In genomic region chr18:59823611-59824195, GRCh38 we compare ENCODE assay signal across 8 cellular contexts.
A peak's percentile ranks its signal among the peaks of the same experiment; 100 is the strongest.
DNase-seq lines count a peak whose midpoint lies in the region; ATAC-seq, FAIRE-seq and TF ChIP-seq lines count a peak whose summit lies in the region.

No MANE protein-coding gene starts in this region.

- H3K4me1 Mint-ChIP-seq in MCF 10A (ENCODE audit: insufficient read depth, unreplicated experiment): peaks cover 4% of the 10 kb centered on the region

- H3K9ac ChIP-seq in PC-3 (ENCODE audit: low read length): no peak overlapping the region

- peak; percentile 71 for ATAC-seq in GM21526 (IDR thresholded peaks at IDR 0.05; ENCODE audit: low FRiP score, unreplicated experiment)
- ATAC-seq in PC-3: peak; percentile 92
- no peak for ATAC-seq in HG02763 (IDR thresholded peaks at IDR 0.05; ENCODE audit: unreplicated experiment)

- H3K9me3 ChIP-seq in DOHH2 (ENCODE audit: control insufficient read depth, insufficient read depth, low read length) (no peaks in the 10 kb centered on the region), PC-3 (ENCODE audit: low read length) (no peaks in the 10 kb centered on the region)

- H4K20me1 ChIP-seq in DOHH2 (ENCODE audit: control insufficient read depth, insufficient read depth, low read depth, low read length): no peaks in the 10 kb centered on the region
- no peaks in the 10 kb centered on the region for H4K20me1 ChIP-seq in PC-3 (ENCODE audit: low read length)

- no peak overlapping the region for H3K27ac Mint-ChIP-seq in MCF 10A (ENCODE audit: low read depth, unreplicated experiment)

- BruUV-seq in PC-3 (replicated peaks; lab: Mats Ljungman, UMichigan) (no TSS peak), MCF 10A (replicated peaks; lab: Mats Ljungman, UMichigan) (no TSS peak)

- intact Hi-C loops in PC-3 (cut with micrococcal nuclease) (loop anchor here (1.0 to 2.0 kb wide), 4 partner anchors 40 to 364 kb away; partner anchors contain the start of gene CCBE1), MCF 10A (cut with micrococcal nuclease) (loop anchor here (1.0 to 10.0 kb wide), 7 partner anchors 40 to 575 kb away; partner anchors contain the start of gene CCBE1)

- peak overlapping the region; percentile 54 for H2AFZ ChIP-seq in PC-3 (ENCODE audit: low read length)

- no peak overlapping the region for H3K27ac ChIP-seq in DOHH2 (ENCODE audit: low read depth, low read length)
- H3K27ac ChIP-seq in PC-3 (ENCODE audit: low read length): no peak overlapping the region

- TF ChIP-seq RAD21 in Ishikawa (IDR thresholded peaks at IDR 0.05; ENCODE audit: low read depth): peak; percentile 83

- peaks cover 12% of the 10 kb centered on the region for H3K27me3 ChIP-seq in DOHH2 (ENCODE audit: control insufficient read depth, low read length)
- no peaks in the 10 kb centered on the region for H3K27me3 ChIP-seq in PC-3 (ENCODE audit: low read length)

- H3K36me3 ChIP-seq in DOHH2 (ENCODE audit: control insufficient read depth, low read length) (no peaks in the 10 kb centered on the region), PC-3 (ENCODE audit: low read depth, low read length) (no peaks in the 10 kb centered on the region)

- H3K9me2 ChIP-seq in DOHH2 (replicated peaks; ENCODE audit: control insufficient read depth, low read length): no peaks in the 10 kb centered on the region
- no peaks in the 10 kb centered on the region for H3K9me2 ChIP-seq in PC-3 (replicated peaks; ENCODE audit: low read length)

- H3K9me3 Mint-ChIP-seq in MCF 10A (ENCODE audit: unreplicated experiment): no peaks in the 10 kb centered on the region

- H3K36me3 Mint-ChIP-seq in MCF 10A (ENCODE audit: insufficient read depth, unreplicated experiment): no peaks in the 10 kb centered on the region

- CTCF ChIA-PET in PC-3 (lab: Charles Lee) (interaction anchor here (0.5 to 2.8 kb wide), 18 partner anchors 17 to 383 kb away, joined by 3 to 47 read pairs (median 4); partner anchors contain the start of gene CCBE1), MCF 10A (lab: Yijun Ruan, JAX) (interaction anchor here (0.5 to 8.7 kb wide), 96 partner anchors 8 to 742 kb away, joined by 3 to 310 read pairs (median 4); partner anchors contain the start of genes CCBE1, LMAN1 and PMAIP1)

- no peaks in the 10 kb centered on the region for H3K79me2 ChIP-seq in DOHH2 (ENCODE audit: control insufficient read depth, low read length)
- H3K79me2 ChIP-seq in PC-3 (ENCODE audit: low read length): no peaks in the 10 kb centered on the region

- H3K4me3 ChIP-seq in DOHH2 (ENCODE audit: low read length) (no peak overlapping the region), PC-3 (ENCODE audit: low read length) (no peak overlapping the region)

- H3K4me2 ChIP-seq in DOHH2 (ENCODE audit: low read length) (no peak overlapping the region), PC-3 (ENCODE audit: low read length) (peak overlapping the region; percentile 30)

- no peaks in the 10 kb centered on the region for H3K4me1 ChIP-seq in DOHH2 (ENCODE audit: control insufficient read depth, low read length)
- peaks cover 4% of the 10 kb centered on the region for H3K4me1 ChIP-seq in PC-3 (ENCODE audit: insufficient read depth, low read length)

- H3K27me3 Mint-ChIP-seq in MCF 10A (ENCODE audit: insufficient read depth, unreplicated experiment): no peaks in the 10 kb centered on the region

- TF ChIP-seq EP300 in Ishikawa (IDR thresholded peaks at IDR 0.05; ENCODE audit: borderline replicate concordance): no peak

- H3K4me3 Mint-ChIP-seq in MCF 10A (ENCODE audit: unreplicated experiment): no peak overlapping the region

- DNase-seq in PC-3 (peak; percentile 92), MCF 10A (ENCODE audit: unreplicated experiment) (peak; percentile 83)
- DNase-seq in stimulated activated CD4-positive, alpha-beta T cell treated with anti-CD3 and anti-CD28 coated beads, Interleukin-4, amount 100 ng/mL, for 1 hour: peak; percentile 10

- no peaks in the 10 kb centered on the region for H3F3A ChIP-seq in DOHH2 (ENCODE audit: control insufficient read depth, insufficient read depth)
- H3F3A ChIP-seq in PC-3 (ENCODE audit: low read length, unreplicated experiment): no peaks in the 10 kb centered on the region

- POLR2A ChIA-PET in PC-3 (lab: Charles Lee; ENCODE audit: unreplicated experiment): no interaction called here
- POLR2A ChIA-PET in MCF 10A (lab: Yijun Ruan, JAX): interaction anchor here (0.7 to 3.5 kb wide), 12 partner anchors 10 to 364 kb away, joined by 3 to 24 read pairs (median 4); partner anchors contain the start of gene CCBE1

- peak; percentile 30 for FAIRE-seq in islet of Langerhans (lab: Jason Lieb, UNC)

- TF ChIP-seq CTCF in DOHH2 (IDR thresholded peaks at IDR 0.05; ENCODE audit: low read depth, low read length, poor library complexity, severe bottlenecking) (peak; percentile 88), PC-3 (conservative IDR thresholded peaks at IDR 0.05; ENCODE audit: low read depth, low read length) (peak; percentile 92), MCF 10A (IDR thresholded peaks at IDR 0.05; ENCODE audit: unreplicated experiment) (peak; percentile 87)

TF ChIP-seq in Ishikawa, 13 proteins besides CTCF, POLR2A, EP300 and RAD21:
- no peak for TF ChIP-seq MAX (IDR thresholded peaks at IDR 0.05)
- no peak for TF ChIP-seq FOXM1 (IDR thresholded peaks at IDR 0.05; ENCODE audit: borderline replicate concordance, low read depth)
- TF ChIP-seq USF1 (IDR thresholded peaks at IDR 0.05): no peak
- TF ChIP-seq TAF1 (IDR thresholded peaks at IDR 0.05; ENCODE audit: low read depth): no peak
- no peak for TF ChIP-seq TEAD4 (IDR thresholded peaks at IDR 0.05)
- TF ChIP-seq NFIC (IDR thresholded peaks at IDR 0.05): no peak
- no peak for TF ChIP-seq ZBTB7A (IDR thresholded peaks at IDR 0.05; ENCODE audit: low read depth)
- TF ChIP-seq TCF12 (IDR thresholded peaks at IDR 0.05; ENCODE audit: low read depth): no peak
- TF ChIP-seq EGR1 (IDR thresholded peaks at IDR 0.05): no peak
- no peak for TF ChIP-seq REST (IDR thresholded peaks at IDR 0.05; ENCODE audit: low read depth)
- no peak for TF ChIP-seq YY1 (IDR thresholded peaks at IDR 0.05; ENCODE audit: low read depth)

Comparison
In these comparisons a context has a peak if more than half of its experiments do, and no peak if none do; other contexts are left out.
1. DNase-seq: peak in every context shown above with its lines; median percentile 92 in PC-3; 83 in MCF 10A; 10 in stimulated activated CD4-positive, alpha-beta T cell treated with anti-CD3 and anti-CD28 coated beads, Interleukin-4, amount 100 ng/mL, for 1 hour.